In genomic region chr7:117873056-117873932, GRCh38 we compare ENCODE assay signal across 8 cellular contexts. TPM values are rescaled to one million over a fixed set of nuclear protein-coding genes. Genes with fewer than 3 reads are reported as not detected.
DNase-seq lines count a peak whose midpoint lies in the region; ATAC-seq and TF ChIP-seq lines count a peak whose summit lies in the region.

Gene CTTNBP2 (minus strand): TSS chr7:117873441. CDS start chr7:117873415, 26 bp downstream.

- in situ Hi-C loops in T47D (cut with HindIII; ENCODE audit: low pct_unique_long_range_greater_than_20kb, low sequenced_read_pairs) = no loop called here

- H3K27ac ChIP-seq in iPS-20b (ENCODE audit: low read length) (peak within 1 kb of the TSS; percentile 80), sigmoid colon (peak within 1 kb of the TSS; percentile 68 to 87 (median 74))

- H3K36me3 ChIP-seq in iPS-20b (ENCODE audit: insufficient read depth, low read depth, low read length) (peaks cover 4% of the 10 kb centered on the region; the same call in 1 of the 2 replicates), sigmoid colon (no peaks in the 10 kb centered on the region)

- H3K9ac ChIP-seq in iPS-20b (ENCODE audit: low read depth, low read length) = peak within 1 kb of the TSS; percentile 86; the same call in 1 of the 2 replicates

- ATAC-seq in Right ventricle myocardium inferior = peak; percentile 86

- TF ChIP-seq CTCF in sigmoid colon (IDR thresholded peaks at IDR 0.05) = no peak

- DNase-seq in Right ventricle myocardium inferior (ENCODE audit: missing footprints) (peak; percentile 82), cardiac septum (ENCODE audit: low spot score) (no peak), NCI-H2227 treated with DMSO at 0.1 percent for 48 hours (lab: John Stamatoyannopoulos, UW) (peak; percentile 34), T47D (ENCODE audit: low read depth in 1 of 2, low spot score in 1 of 2) (peak; percentile 28 to 43), sigmoid colon (peak; percentile 73), H4 (ENCODE audit: low spot score) (no peak)
- no peak for DNase-seq in effector CD4-positive, alpha-beta T cell

- TF ChIP-seq EP300 in sigmoid colon (IDR thresholded peaks at IDR 0.05) = no peak

- H3K4me3 ChIP-seq in iPS-20b (ENCODE audit: low read length) (peak within 1 kb of the TSS; percentile 95), sigmoid colon (peak within 1 kb of the TSS; percentile 71 to 95 (median 83))

- WGBS in sigmoid colon, 2 donors = 1% methylated on average over 113 of the region's 113 CpGs

- H3K9me3 ChIP-seq in iPS-20b (ENCODE audit: insufficient read depth, low read depth, low read length) (no peaks in the 10 kb centered on the region), sigmoid colon (no peaks in the 10 kb centered on the region)

- no peak for TF ChIP-seq POLR2A in sigmoid colon (IDR thresholded peaks at IDR 0.05)

- H3K4me1 ChIP-seq in iPS-20b (ENCODE audit: insufficient read depth, low read length) = peaks cover 55% of the 10 kb centered on the region
- peaks cover 0 to 45% (median 35%) of the 10 kb centered on the region in 4 donors for H3K4me1 ChIP-seq in sigmoid colon

- H3K27me3 ChIP-seq in iPS-20b (ENCODE audit: insufficient read depth, low read length) = no peaks in the 10 kb centered on the region
- no peaks in the 10 kb centered on the region for H3K27me3 ChIP-seq in sigmoid colon

- intact Hi-C loops in Right ventricle myocardium inferior (cut with DNase I) (no loop called here), cardiac septum (cut with DNase I) (loop anchor here (10.0 kb wide), 1 partner anchor 118 kb away; no protein-coding TSS in a partner anchor), sigmoid colon (cut with DNase I) (loop anchor here (5.0 to 10.0 kb wide), 3 partner anchors 48 to 312 kb away; partner anchors contain the start of gene LSM8)

RNA-seq across cellular contexts. Expression of gene CTTNBP2, which starts in this region (rescaled TPM):
- total RNA-seq in Right ventricle myocardium inferior (1.5 TPM), cardiac septum (2.2 TPM), sigmoid colon (10 to 100 TPM in 1 of 4 donors, 1 to 10 TPM in 3; 4.9 to 11.1 (median 7.5) TPM)
- under 1 TPM; 0.60 to 0.92 (median 0.82) TPM for polyA plus RNA-seq in sigmoid colon
- total RNA-seq in H4 (2014; rRNA removed; shearing (Covaris generic)) = 2.4 and 4.8 TPM in 2 replicates

Comparison
In these comparisons a context has a peak if more than half of its experiments do, and no peak if none do; other contexts are left out.
1. DNase-seq: peak in Right ventricle myocardium inferior (single experiment), NCI-H2227 treated with DMSO at 0.1 percent for 48 hours (single experiment), T47D (2 of 2) and sigmoid colon (single experiment); none in cardiac septum (single experiment), effector CD4-positive, alpha-beta T cell (single experiment) and H4 (single experiment).